In genomic region chr10:71218046-71218832, GRCh38 we compare ENCODE assay signal across 1 cellular context.
TF ChIP-seq lines count a peak whose summit lies in the region.

No MANE protein-coding gene starts in this region.

TF ChIP-seq in K562, 482 proteins besides CTCF, POLR2A, EP300 and RAD21 (continues in another document):
- TF ChIP-seq ZBTB12 (CRISPR knock-in tag; IDR thresholded peaks at IDR 0.05) (no peak), CGGBP1 (CRISPR knock-in tag; IDR thresholded peaks at IDR 0.05) (no peak), HIVEP1 (CRISPR knock-in tag; IDR thresholded peaks at IDR 0.05) (no peak), CHD1 (IDR thresholded peaks at IDR 0.05; ENCODE audit: low read length) (no peak), ZC3H4 (CRISPR knock-in tag; IDR thresholded peaks at IDR 0.05; ENCODE audit: borderline replicate concordance) (no peak), ZNF431 (CRISPR knock-in tag; IDR thresholded peaks at IDR 0.05) (no peak), VEZF1 (CRISPR knock-in tag; IDR thresholded peaks at IDR 0.05) (no peak), OTX1 (CRISPR knock-in tag; IDR thresholded peaks at IDR 0.05) (0 out of 2 replicates have a peak, but pooled peaks have one; percentile 44), MAZ (CRISPR knock-in tag; conservative IDR thresholded peaks at IDR 0.05 in 1 of 2, IDR thresholded peaks at IDR 0.05 in 1 of 2) (no peak), GATA2 (CRISPR knock-in tag; IDR thresholded peaks at IDR 0.05) (no peak), HEY1 (CRISPR knock-in tag; IDR thresholded peaks at IDR 0.05; ENCODE audit: borderline replicate concordance) (no peak), CC2D1A (IDR thresholded peaks at IDR 0.05) (no peak), DIDO1 (tag; IDR thresholded peaks at IDR 0.05; ENCODE audit: low read depth) (no peak), ZNF124 (CRISPR knock-in tag; IDR thresholded peaks at IDR 0.05) (no peak), FOXK1 (CRISPR knock-in tag; IDR thresholded peaks at IDR 0.05; ENCODE audit: borderline replicate concordance) (no peak), HCFC1 (IDR thresholded peaks at IDR 0.05; ENCODE audit: low read depth, low read length) (no peak), UBTF (IDR thresholded peaks at IDR 0.05; ENCODE audit: borderline replicate concordance in 1 of 2, low read depth in 2 of 2, low read length in 2 of 2) (no peak), ZNF583 (CRISPR knock-in tag; IDR thresholded peaks at IDR 0.05) (no peak), EGR1 (conservative IDR thresholded peaks at IDR 0.05) (peak; percentile 56), ZNF592 (IDR thresholded peaks at IDR 0.05) (no peak), HMG20A (CRISPR knock-in tag; conservative IDR thresholded peaks at IDR 0.05) (no peak), ZNF41 (CRISPR knock-in tag; conservative IDR thresholded peaks at IDR 0.05) (no peak), ELF4 (CRISPR knock-in tag; IDR thresholded peaks at IDR 0.05) (peak; percentile 66; the same call in 1 of the 2 replicates), THRB (CRISPR knock-in tag; conservative IDR thresholded peaks at IDR 0.05) (0 out of 2 replicates have a peak, but pooled peaks have one; percentile 69), PURB (CRISPR knock-in tag; IDR thresholded peaks at IDR 0.05; ENCODE audit: low read depth) (no peak), TAF15 (IDR thresholded peaks at IDR 0.05; ENCODE audit: low read depth, low read length) (no peak), DEAF1 (CRISPR knock-in tag; IDR thresholded peaks at IDR 0.05) (no peak), CREM (IDR thresholded peaks at IDR 0.05; ENCODE audit: low read depth) (no peak), ZNF253 (CRISPR knock-in tag; conservative IDR thresholded peaks at IDR 0.05) (no peak), USF1 (CRISPR knock-in tag; IDR thresholded peaks at IDR 0.05) (peak; percentile 38; the same call in 1 of the 2 replicates), ZNF146 (CRISPR knock-in tag; IDR thresholded peaks at IDR 0.05; ENCODE audit: unreplicated experiment) (no peak), ZZZ3 (IDR thresholded peaks at IDR 0.05) (no peak), KAT2B (IDR thresholded peaks at IDR 0.05; ENCODE audit: low read depth, low read length) (no peak), PATZ1 (CRISPR knock-in tag; IDR thresholded peaks at IDR 0.05; ENCODE audit: borderline replicate concordance) (no peak), ZNF217 (CRISPR knock-in tag; IDR thresholded peaks at IDR 0.05) (no peak), KHSRP (IDR thresholded peaks at IDR 0.05) (no peak), ZBTB26 (CRISPR knock-in tag; IDR thresholded peaks at IDR 0.05) (0 out of 2 replicates have a peak, but pooled peaks have one; percentile 64), TFE3 (CRISPR knock-in tag; IDR thresholded peaks at IDR 0.05) (no peak), CREB3 (tag; conservative IDR thresholded peaks at IDR 0.05; ENCODE audit: low read depth) (no peak), BRCA1 (IDR thresholded peaks at IDR 0.05) (no peak), BRCA1 (CRISPR knock-in tag; IDR thresholded peaks at IDR 0.05) (no peak)
